ENCODE assay signal across 9 cellular contexts in the genomic region with DNA sequence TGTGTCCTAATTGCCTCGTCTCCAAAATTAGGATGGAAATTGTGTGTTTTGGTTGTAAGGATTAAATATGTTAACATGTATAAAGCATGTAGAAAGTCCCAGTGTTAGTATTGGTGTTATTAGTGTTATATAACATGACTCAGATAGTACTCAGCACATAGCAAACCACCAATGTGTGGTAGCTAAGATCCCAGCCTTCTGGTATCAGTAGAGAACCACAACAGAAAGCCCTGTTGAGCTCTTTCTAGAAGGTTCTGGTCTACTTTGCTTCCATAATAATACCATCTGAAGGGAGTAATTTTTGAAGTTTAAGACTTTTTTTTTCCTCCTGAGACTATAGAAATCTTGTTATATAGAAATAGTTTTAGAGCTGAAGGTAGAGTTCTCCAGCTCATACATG.
DNase-seq lines count a peak whose midpoint lies in the region; ATAC-seq and TF ChIP-seq lines count a peak whose summit lies in the region.
"Had no signal": no experiment of that assay in that cellular context is flagged by ENCODE, and none has a peak within 500 bp of the region (broad histone marks: within the 10 kb centered on the region; RNA-seq: fewer than 3 reads in every experiment).

No MANE protein-coding gene starts in this region.

- POLR2A ChIA-PET in CD4-positive, alpha-beta T cell (lab: Charles Lee): interaction anchor here (0.6 to 2.9 kb wide), 11 partner anchors 12 to 1223 kb away, joined by 3 to 33 read pairs (median 5); no protein-coding TSS in a partner anchor

- intact Hi-C loops in CD4-positive, alpha-beta T cell (cut with DNase I, micrococcal nuclease): loop anchor here in 1 of 2 experiments (2.0 kb wide), 1 partner anchor 58 kb away; no protein-coding TSS in a partner anchor

- ATAC-seq in CD4-positive, alpha-beta T cell (ENCODE audit: poor library complexity): peak; percentile 43
- ATAC-seq in GM21367 (IDR thresholded peaks at IDR 0.05; ENCODE audit: unreplicated experiment) (peak; percentile 29), HG03521 (IDR thresholded peaks at IDR 0.05; ENCODE audit: unreplicated experiment) (peak; percentile 42)

- no peaks in the 10 kb centered on the region for H3K9me3 ChIP-seq in CD4-positive, alpha-beta T cell (ENCODE audit: control insufficient read depth, low read length)

- no peak for DNase-seq in CD4-positive, alpha-beta T cell
- DNase-seq in central memory CD4-positive, alpha-beta T cell: peak; percentile 38
- no peak for DNase-seq in NCI-H1417 (lab: John Stamatoyannopoulos, UW)
- no peak for DNase-seq in COLO668 (lab: John Stamatoyannopoulos, UW; ENCODE audit: unreplicated experiment)
- no peak for DNase-seq in SHP77 treated with DMSO at 0.1 percent for 48 hours (lab: John Stamatoyannopoulos, UW)
- no peak for DNase-seq in effector CD8-positive, alpha-beta T cell (lab: John Stamatoyannopoulos, UW)
- DNase-seq: effector CD4-positive, alpha-beta T cell had no signal

- H3K27me3 Mint-ChIP-seq in CD4-positive, alpha-beta T cell: no peaks in the 10 kb centered on the region

- H3K4me3 Mint-ChIP-seq in CD4-positive, alpha-beta T cell: peak overlapping the region; percentile 3

- no peak for TF ChIP-seq CTCF in CD4-positive, alpha-beta T cell (IDR thresholded peaks at IDR 0.05)

- H3K4me1 Mint-ChIP-seq in CD4-positive, alpha-beta T cell (ENCODE audit: low read depth): peaks cover 79% of the 10 kb centered on the region

- no peaks in the 10 kb centered on the region for H3K36me3 Mint-ChIP-seq in CD4-positive, alpha-beta T cell (ENCODE audit: low read depth)

- H3K9me3 Mint-ChIP-seq in CD4-positive, alpha-beta T cell: no peaks in the 10 kb centered on the region

- peak overlapping the region; percentile 26 for H3K27ac ChIP-seq in CD4-positive, alpha-beta T cell (ENCODE audit: low read depth, low read length)

- H3K27ac Mint-ChIP-seq in CD4-positive, alpha-beta T cell: peak overlapping the region; percentile 78

- no peaks in the 10 kb centered on the region for H3K27me3 ChIP-seq in CD4-positive, alpha-beta T cell (ENCODE audit: control insufficient read depth, insufficient read depth, low read length)

- CTCF ChIA-PET in CD4-positive, alpha-beta T cell (lab: Charles Lee): interaction anchor here (1.0 to 2.2 kb wide), 6 partner anchors 18 to 172 kb away, joined by 3 to 13 read pairs (median 4); no protein-coding TSS in a partner anchor
